In genomic region chr4:182212211-182212761, GRCh38 we compare ENCODE assay signal across 14 cellular contexts. TPM values are rescaled to one million over a fixed set of nuclear protein-coding genes. Genes with fewer than 3 reads are reported as not detected.
DNase-seq lines count a peak whose midpoint lies in the region; ATAC-seq, FAIRE-seq and TF ChIP-seq lines count a peak whose summit lies in the region.
"Had no signal": no experiment of that assay in that cellular context is flagged by ENCODE, and none has a peak within 500 bp of the region (broad histone marks: within the 10 kb centered on the region; RNA-seq: fewer than 3 reads in every experiment).

No MANE protein-coding gene starts in this region.

- no peak for FAIRE-seq in astrocyte (lab: Jason Lieb, UNC)
- FAIRE-seq: GM18507, keratinocyte had no signal

- no peak for TF ChIP-seq CTCF in astrocyte (IDR thresholded peaks at IDR 0.05; ENCODE audit: insufficient read depth, low read depth, low read length)
- no peak for TF ChIP-seq CTCF in lower lobe of right lung (IDR thresholded peaks at IDR 0.05)
- TF ChIP-seq CTCF in prostate gland (IDR thresholded peaks at IDR 0.05) = no peak
- no peak for TF ChIP-seq CTCF in lower leg skin (IDR thresholded peaks at IDR 0.05)

- H3K27me3 Mint-ChIP-seq in astrocyte (ENCODE audit: low read depth, unreplicated experiment) = no peaks in the 10 kb centered on the region
- H3K27me3 Mint-ChIP-seq in activated naive CD8-positive, alpha-beta T cell treated with anti-CD3 and anti-CD28 coated beads, Interleukin-2, amount 50 U/mL, for 24 hours = no peaks in the 10 kb centered on the region
- H3K27me3 Mint-ChIP-seq: CD4-positive, CD25-positive, alpha-beta regulatory T cell had no signal

- DNase-seq in AG08395 (ENCODE audit: low spot score) = peak; percentile 67
- peak; percentile 56 for DNase-seq in M059J (ENCODE audit: low read depth)
- peak; percentile 59 for DNase-seq in astrocyte (ENCODE audit: low read depth)
- peak; percentile 67 for DNase-seq in lower lobe of right lung
- no peak for DNase-seq in prostate gland (ENCODE audit: low spot score)
- DNase-seq in activated naive CD8-positive, alpha-beta T cell treated with anti-CD3 and anti-CD28 coated beads, Interleukin-2, amount 50 U/mL, for 24 hours = no peak
- no peak for DNase-seq in stimulated activated CD4-positive, alpha-beta T cell treated with anti-CD3 and anti-CD28 coated beads, Interleukin-4, amount 100 ng/mL, for 1 hour
- no peak for DNase-seq in lower leg skin (ENCODE audit: low spot score in 2 of 2)
- DNase-seq: CD4-positive, CD25-positive, alpha-beta regulatory T cell; NCI-H1694 had no signal

- H3K36me3 ChIP-seq in astrocyte (ENCODE audit: insufficient read depth, low read length) = no peaks in the 10 kb centered on the region
- no peaks in the 10 kb centered on the region for H3K36me3 ChIP-seq in lower lobe of right lung
- H3K36me3 ChIP-seq in prostate gland = no peaks in the 10 kb centered on the region

- intact Hi-C loops in lower lobe of right lung (cut with DNase I) (no loop called here), prostate gland (cut with DNase I) (no loop called here), lower leg skin (cut with DNase I; ENCODE audit: low total_unique reads) (no loop called here)

- H3K4me1 Mint-ChIP-seq in astrocyte (ENCODE audit: low read depth, unreplicated experiment) = peaks cover 56% of the 10 kb centered on the region
- H3K4me1 Mint-ChIP-seq in activated naive CD8-positive, alpha-beta T cell treated with anti-CD3 and anti-CD28 coated beads, Interleukin-2, amount 50 U/mL, for 24 hours = no peaks in the 10 kb centered on the region
- H3K4me1 Mint-ChIP-seq: CD4-positive, CD25-positive, alpha-beta regulatory T cell had no signal

- 30% methylated on average over 11 of the region's 11 CpGs for WGBS in prostate gland
- 48 to 61% methylated on average over 11 of the region's 11 CpGs for WGBS in lower leg skin, 2 donors

- H4K20me1 ChIP-seq in astrocyte (ENCODE audit: insufficient read depth, low read length) = no peaks in the 10 kb centered on the region

- TF ChIP-seq POLR2A in prostate gland (IDR thresholded peaks at IDR 0.05) (no peak), lower leg skin (IDR thresholded peaks at IDR 0.05) (no peak)

- peak overlapping the region; percentile 45 for H3K4me2 ChIP-seq in astrocyte (ENCODE audit: low read length)

- H3K27ac Mint-ChIP-seq in astrocyte (ENCODE audit: unreplicated experiment) = no peak overlapping the region
- no peak overlapping the region for H3K27ac Mint-ChIP-seq in activated naive CD8-positive, alpha-beta T cell treated with anti-CD3 and anti-CD28 coated beads, Interleukin-2, amount 50 U/mL, for 24 hours
- H3K27ac Mint-ChIP-seq: CD4-positive, CD25-positive, alpha-beta regulatory T cell had no signal

- no peaks in the 10 kb centered on the region for H3K36me3 Mint-ChIP-seq in astrocyte (ENCODE audit: low read depth, unreplicated experiment)
- no peaks in the 10 kb centered on the region for H3K36me3 Mint-ChIP-seq in activated naive CD8-positive, alpha-beta T cell treated with anti-CD3 and anti-CD28 coated beads, Interleukin-2, amount 50 U/mL, for 24 hours (ENCODE audit: low read depth)
- H3K36me3 Mint-ChIP-seq: CD4-positive, CD25-positive, alpha-beta regulatory T cell had no signal

- H3K9ac ChIP-seq in astrocyte (ENCODE audit: low read length) = no peak overlapping the region

- peaks cover 58% of the 10 kb centered on the region for H3K79me2 ChIP-seq in astrocyte (ENCODE audit: insufficient read depth, low read length)

- no peaks in the 10 kb centered on the region for H3K9me3 Mint-ChIP-seq in astrocyte (ENCODE audit: unreplicated experiment)
- H3K9me3 Mint-ChIP-seq in activated naive CD8-positive, alpha-beta T cell treated with anti-CD3 and anti-CD28 coated beads, Interleukin-2, amount 50 U/mL, for 24 hours = peaks cover 4% of the 10 kb centered on the region
- H3K9me3 Mint-ChIP-seq: CD4-positive, CD25-positive, alpha-beta regulatory T cell had no signal

- H3K4me3 ChIP-seq in astrocyte (ENCODE audit: insufficient read depth, low read depth, low read length) (no peak overlapping the region), lower lobe of right lung (no peak overlapping the region), prostate gland (no peak overlapping the region), lower leg skin (ENCODE audit: low read depth, poor library complexity, severe bottlenecking) (no peak overlapping the region)
- H3K4me3 ChIP-seq: skin epidermis had no signal

- no peak overlapping the region for H2AFZ ChIP-seq in astrocyte (ENCODE audit: low read depth, low read length)

- H3K27ac ChIP-seq in astrocyte (ENCODE audit: low read depth, low read length) (peak overlapping the region; percentile 7), lower lobe of right lung (no peak overlapping the region), prostate gland (no peak overlapping the region)
- H3K27ac ChIP-seq: skin epidermis had no signal

- H3K9me3 ChIP-seq in astrocyte (ENCODE audit: insufficient read depth, low read depth, low read length) (no peaks in the 10 kb centered on the region), lower lobe of right lung (no peaks in the 10 kb centered on the region), prostate gland (no peaks in the 10 kb centered on the region)

- no peaks in the 10 kb centered on the region for H3K27me3 ChIP-seq in astrocyte (ENCODE audit: insufficient read depth, low read length)
- peaks cover 4% of the 10 kb centered on the region for H3K27me3 ChIP-seq in lower lobe of right lung (ENCODE audit: low read depth)
- H3K27me3 ChIP-seq in prostate gland (replicated peaks; ENCODE audit: insufficient read depth) = no peaks in the 10 kb centered on the region

- H3K4me1 ChIP-seq in astrocyte (ENCODE audit: insufficient read depth, low read length) (peaks cover 22% of the 10 kb centered on the region), lower lobe of right lung (peaks cover 4% of the 10 kb centered on the region), prostate gland (replicated peaks) (no peaks in the 10 kb centered on the region)

- H3K4me3 Mint-ChIP-seq in astrocyte (ENCODE audit: unreplicated experiment) = no peak overlapping the region
- H3K4me3 Mint-ChIP-seq in activated naive CD8-positive, alpha-beta T cell treated with anti-CD3 and anti-CD28 coated beads, Interleukin-2, amount 50 U/mL, for 24 hours = no peak overlapping the region
- H3K4me3 Mint-ChIP-seq: CD4-positive, CD25-positive, alpha-beta regulatory T cell had no signal

- peak; percentile 93 to 95 for ATAC-seq in lower lobe of right lung
- no peak for ATAC-seq in activated naive CD8-positive, alpha-beta T cell treated with anti-CD3 and anti-CD28 coated beads, Interleukin-2, amount 50 U/mL, for 24 hours

RNA-seq across cellular contexts. Expression of gene TENM3, which starts 30.9 kb away (rescaled TPM):
- 46.7 and 66.4 TPM in 2 replicates for total RNA-seq in M059J (2014; rRNA removed; shearing (Covaris generic))
- 127 TPM in 2 replicates for total RNA-seq in astrocyte
- 1.9 TPM for total RNA-seq in lower lobe of right lung
- total RNA-seq in prostate gland = 10 to 100 TPM; 21.4 to 52.3 TPM
- total RNA-seq in lower leg skin = 1 to 10 TPM in 3 of 4 donors, under 1 TPM in 1; 0.69 to 8.2 (median 2.3) TPM
- total RNA-seq: CD4-positive, CD25-positive, alpha-beta regulatory T cell; T-helper 1 cell treated with Interleukin-12 subunit alpha and Interleukin-12 subunit beta and Interleukin-4 antibody, amounts not matched to agents 30 ng/mL and 1 ng/mL, for 36 hours had no signal

Comparison
In these comparisons a context has a peak if more than half of its experiments do, and no peak if none do; other contexts are left out.
1. DNase-seq: peak in AG08395 (single experiment), M059J (single experiment), astrocyte (single experiment) and lower lobe of right lung (single experiment); none in prostate gland (single experiment), activated naive CD8-positive, alpha-beta T cell treated with anti-CD3 and anti-CD28 coated beads, Interleukin-2, amount 50 U/mL, for 24 hours (single experiment), stimulated activated CD4-positive, alpha-beta T cell treated with anti-CD3 and anti-CD28 coated beads, Interleukin-4, amount 100 ng/mL, for 1 hour (single experiment) and lower leg skin (0 of 2).